25 cellular contexts compared by ENCODE assay signal in the genomic region with DNA sequence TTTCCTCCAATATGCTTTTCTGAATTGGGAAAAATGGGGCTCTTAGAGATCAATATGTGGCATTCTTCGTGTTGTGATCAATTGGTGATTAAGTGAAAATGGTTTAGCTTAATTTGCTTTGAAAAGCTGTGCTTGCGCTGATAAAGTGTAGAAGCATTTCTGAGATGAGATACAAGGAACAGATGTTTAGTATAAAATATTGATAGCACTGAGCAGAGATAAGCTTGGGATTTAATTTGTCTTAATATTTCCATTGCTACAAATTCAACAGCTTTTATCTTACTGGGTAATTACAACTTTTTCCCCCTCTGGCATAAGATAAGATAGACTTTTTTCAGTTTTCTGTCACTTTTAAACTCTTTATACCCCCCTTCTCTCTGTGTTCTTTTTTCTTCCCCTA.
"Had no signal": no experiment of that assay in that cellular context is flagged by ENCODE, and none has a peak within 500 bp of the region (broad histone marks: within the 10 kb centered on the region; RNA-seq: fewer than 3 reads in every experiment).

No MANE protein-coding gene starts in this region.

- DNase-seq: colonic mucosa; cortex of kidney; effector CD8-positive, alpha-beta T cell; effector memory CD8-positive, alpha-beta T cell; endodermal cell; erythroblast; esophagus squamous epithelium; foreskin fibroblast; foreskin melanocyte; gastrocnemius medialis; glutamatergic neuron; head of caudate nucleus; heart right ventricle; hippocampal formation; left cardiac atrium; left lung; left ventricle myocardium superior; lower lobe of right lung; mesenchymal stem cell; naive thymus-derived CD4-positive, alpha-beta T cell had no signal

- H3K9me3 ChIP-seq: colonic mucosa, gastrocnemius medialis, left lung, lower lobe of right lung had no signal

- H3K27me3 ChIP-seq: colonic mucosa, esophagus squamous epithelium, gastrocnemius medialis, left lung had no signal

- H3K4me3 ChIP-seq: colonic mucosa, esophagus squamous epithelium, gastrocnemius medialis, heart right ventricle, left lung, lower lobe of right lung had no signal

- H3K4me1 ChIP-seq: colonic mucosa, esophagus squamous epithelium, gastrocnemius medialis, heart right ventricle, left lung, lower lobe of right lung had no signal

- H3K27ac ChIP-seq: colonic mucosa, epithelial cell of prostate, esophagus squamous epithelium, gastrocnemius medialis, heart right ventricle, left lung, lower lobe of right lung had no signal

- ATAC-seq: effector memory CD8-positive, alpha-beta T cell; esophagus mucosa; gastrocnemius medialis; heart right ventricle; left cardiac atrium; left lung; left ventricle myocardium superior; lower lobe of right lung; naive thymus-derived CD4-positive, alpha-beta T cell had no signal

- FAIRE-seq: endometrium, islet of Langerhans, keratinocyte had no signal

- H3K36me3 ChIP-seq: colonic mucosa, esophagus squamous epithelium, gastrocnemius medialis, heart right ventricle, left lung, lower lobe of right lung had no signal
